7 cellular contexts compared by ENCODE assay signal in genomic region chr3:160006282-160007163, GRCh38. TPM values are rescaled to one million over a fixed set of nuclear protein-coding genes. Genes with fewer than 3 reads are reported as not detected.
DNase-seq lines count a peak whose midpoint lies in the region; ATAC-seq and TF ChIP-seq lines count a peak whose summit lies in the region.

No MANE protein-coding gene starts in this region.

- H3K4me1 ChIP-seq in Peyer's patch = no peaks in the 10 kb centered on the region
- no peaks in the 10 kb centered on the region for H3K4me1 ChIP-seq in lower lobe of right lung
- H3K4me1 ChIP-seq in vagina = no peaks in the 10 kb centered on the region

- H3K27me3 ChIP-seq in Peyer's patch = no peaks in the 10 kb centered on the region
- no peaks in the 10 kb centered on the region for H3K27me3 ChIP-seq in lower lobe of right lung (ENCODE audit: low read depth)
- H3K27me3 ChIP-seq in vagina = no peaks in the 10 kb centered on the region

- no peak for TF ChIP-seq POLR2A in Peyer's patch (IDR thresholded peaks at IDR 0.05)
- no peak for TF ChIP-seq POLR2A in vagina (IDR thresholded peaks at IDR 0.05)

- TF ChIP-seq CTCF in Peyer's patch (IDR thresholded peaks at IDR 0.05) = peak in 5 of 6 experiments; percentile 18 to 85 (median 84)
- TF ChIP-seq CTCF in lower lobe of right lung (IDR thresholded peaks at IDR 0.05) = peak; percentile 82
- TF ChIP-seq CTCF in vagina (IDR thresholded peaks at IDR 0.05) = peak; percentile 45 to 60 (median 59)

- no peaks in the 10 kb centered on the region for H3K9me3 ChIP-seq in Peyer's patch
- no peaks in the 10 kb centered on the region for H3K9me3 ChIP-seq in lower lobe of right lung
- no peaks in the 10 kb centered on the region for H3K9me3 ChIP-seq in vagina

- in situ Hi-C loops in G401 (cut with HindIII; ENCODE audit: low sequenced_read_pairs) = no loop called here

- H3K27ac ChIP-seq in Peyer's patch = no peak overlapping the region
- no peak overlapping the region for H3K27ac ChIP-seq in lower lobe of right lung
- H3K27ac ChIP-seq in vagina = no peak overlapping the region

- H3K36me3 ChIP-seq in Peyer's patch = no peaks in the 10 kb centered on the region
- no peaks in the 10 kb centered on the region for H3K36me3 ChIP-seq in lower lobe of right lung
- H3K36me3 ChIP-seq in vagina = no peaks in the 10 kb centered on the region

- intact Hi-C loops in lower lobe of right lung (cut with DNase I) = no loop called here
- intact Hi-C loops in vagina (cut with DNase I) = loop anchor here (10.0 kb wide), 1 partner anchor 192 kb away; no protein-coding TSS in a partner anchor

- ATAC-seq in GM21423 (IDR thresholded peaks at IDR 0.05; ENCODE audit: unreplicated experiment) = peak; percentile 37
- ATAC-seq in lower lobe of right lung = peak; percentile 80 to 89

- DNase-seq in G401 (ENCODE audit: low spot score) (peak; percentile 84), Kasumi-1 (lab: John Stamatoyannopoulos, UW) (peak; percentile 62 to 84), Peyer's patch (peak in 1 of 3 donors; percentile 67), dedifferentiated amniotic fluid mesenchymal stem cell (ENCODE audit: extremely low spot score) (peak; percentile 59), lower lobe of right lung (no peak), vagina (ENCODE audit: extremely low spot score in 2 of 2) (no peak)

- no peak overlapping the region for H3K4me3 ChIP-seq in Peyer's patch
- no peak overlapping the region for H3K4me3 ChIP-seq in lower lobe of right lung
- no peak overlapping the region for H3K4me3 ChIP-seq in vagina

RNA-seq across cellular contexts. Expression of gene IL12A, which starts 17.9 kb away (rescaled TPM):
- total RNA-seq in G401 (2014; rRNA removed; shearing (Covaris generic)) = 0.49 and 1.4 TPM in 2 replicates
- total RNA-seq in Peyer's patch (1 to 10 TPM in 1 of 4 donors, not detected in 3; 1.2 TPM), lower lobe of right lung (2.9 TPM), vagina (6.6 TPM)

Comparison
In these comparisons a context has a peak if more than half of its experiments do, and no peak if none do; other contexts are left out.
1. DNase-seq: peak in G401 (single experiment), Kasumi-1 (2 of 2) and dedifferentiated amniotic fluid mesenchymal stem cell (single experiment); none in lower lobe of right lung (single experiment) and vagina (0 of 2).
2. Peak in every context shown above with its lines, with median percentiles within 50 percentile points of each other: CTCF ChIP-seq.